Comparison of ENCODE assay signal across 8 cellular contexts in the genomic region with DNA sequence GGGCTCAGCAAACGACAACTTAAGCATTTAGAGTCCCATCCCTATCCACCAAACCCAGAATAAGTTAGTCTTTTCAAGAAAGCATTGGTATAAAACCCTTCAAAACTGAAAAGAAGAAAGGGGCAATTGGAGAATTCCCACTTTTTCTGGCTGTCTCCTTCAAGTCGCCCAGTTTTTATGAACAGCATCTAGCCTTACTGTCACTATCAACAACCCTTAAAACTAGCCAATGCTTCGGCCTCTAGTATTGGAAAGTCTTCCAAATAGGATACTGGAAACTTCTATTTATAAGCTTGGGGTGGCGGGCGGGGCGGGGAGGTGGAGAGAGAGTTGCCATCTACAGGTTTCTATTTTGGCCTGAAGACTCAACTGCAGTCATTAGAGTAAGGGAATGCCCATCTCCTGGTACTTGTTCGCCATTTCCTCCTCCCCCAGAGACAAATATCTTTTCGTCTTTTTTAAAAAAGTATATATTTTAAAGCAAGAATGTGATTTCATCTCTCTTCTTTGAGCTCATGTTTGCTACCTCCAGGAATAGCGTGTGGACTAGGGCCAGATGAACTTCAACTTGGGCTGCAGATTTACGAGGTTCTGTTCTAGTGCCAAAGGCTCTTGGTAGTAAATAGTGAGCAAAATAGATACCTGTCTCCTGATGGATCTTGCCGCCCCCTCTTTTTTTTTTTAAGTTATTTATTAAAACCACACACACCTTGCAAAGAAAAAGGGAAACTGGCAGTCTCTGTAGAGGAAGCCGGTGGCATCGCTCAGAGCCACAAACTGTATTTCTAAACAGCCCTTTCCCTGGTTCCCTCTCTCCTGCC. TPM values are rescaled to one million over a fixed set of nuclear protein-coding genes. Genes with fewer than 3 reads are reported as not detected.
DNase-seq lines count a peak whose midpoint lies in the region; ATAC-seq, FAIRE-seq and TF ChIP-seq lines count a peak whose summit lies in the region.

No MANE protein-coding gene starts in this region.

- H3K27me3 ChIP-seq in A673 (replicated peaks; ENCODE audit: insufficient read depth, low read depth, low read length, poor library complexity) (no peaks in the 10 kb centered on the region), HUES64 (ENCODE audit: insufficient read depth, low read length) (peaks cover 26% of the 10 kb centered on the region), right atrium auricular region (no peaks in the 10 kb centered on the region), small intestine (ENCODE audit: control insufficient read depth in 2 of 2, insufficient read depth in 2 of 2, low read length in 2 of 2) (no peaks in the 10 kb centered on the region)

- peak overlapping the region; percentile 70 for H3K4me3 ChIP-seq in A673 (ENCODE audit: low read depth, low read length, poor library complexity, severe bottlenecking)
- peak overlapping the region; percentile 17; the same call in 1 of the 2 replicates for H3K4me3 ChIP-seq in HUES64 (ENCODE audit: low read length)
- H3K4me3 ChIP-seq in right atrium auricular region: peak overlapping the region; percentile 80 to 84
- peak overlapping the region in 1 of 2 donors; percentile 40 for H3K4me3 ChIP-seq in small intestine (ENCODE audit: low read depth in 1 of 2, low read length in 2 of 2)

- H3K36me3 Mint-ChIP-seq in activated naive CD8-positive, alpha-beta T cell treated with anti-CD3 and anti-CD28 coated beads for 36 hours: peaks cover 5% of the 10 kb centered on the region

- FAIRE-seq in small intestine (lab: Jason Lieb, UNC): no peak

- H3K27ac Mint-ChIP-seq in activated naive CD8-positive, alpha-beta T cell treated with anti-CD3 and anti-CD28 coated beads for 36 hours: peak overlapping the region; percentile 100

- H3K4me1 ChIP-seq in A673 (ENCODE audit: insufficient read depth, low read length, poor library complexity, severe bottlenecking) (peaks cover 24% of the 10 kb centered on the region), HUES64 (ENCODE audit: insufficient read depth, low read length) (peaks cover 18% of the 10 kb centered on the region), right atrium auricular region (peaks cover 0 to 26% of the 10 kb centered on the region in 2 donors), small intestine (ENCODE audit: control insufficient read depth in 2 of 2, insufficient read depth in 1 of 2, low read depth in 1 of 2, low read length in 1 of 2) (no peaks in the 10 kb centered on the region)

- BruUV-seq in A673 (replicated peaks; lab: Mats Ljungman, UMichigan): no TSS peak

- POLR2A ChIA-PET in A673 (lab: Charles Lee; ENCODE audit: low non-redundant PET): interaction anchor here (0.5 to 0.7 kb wide), 2 partner anchors 266 to 1206 kb away, joined by 3 to 7 read pairs; no protein-coding TSS in a partner anchor

- intact Hi-C loops in A673 (cut with micrococcal nuclease; ENCODE audit: unreplicated experiment): loop anchor here (2.0 to 10.0 kb wide), 9 partner anchors 302 to 1298 kb away; a partner anchor contains a TSS

- H3K4me3 Mint-ChIP-seq in activated naive CD8-positive, alpha-beta T cell treated with anti-CD3 and anti-CD28 coated beads for 36 hours: peak overlapping the region; percentile 91

- H3K4me1 Mint-ChIP-seq in activated naive CD8-positive, alpha-beta T cell treated with anti-CD3 and anti-CD28 coated beads for 36 hours: peaks cover 50% of the 10 kb centered on the region

- H3K9me3 Mint-ChIP-seq in activated naive CD8-positive, alpha-beta T cell treated with anti-CD3 and anti-CD28 coated beads for 36 hours: no peaks in the 10 kb centered on the region

- peak overlapping the region; percentile 23 for H3K27ac ChIP-seq in A673 (ENCODE audit: low read depth, low read length, poor library complexity, severe bottlenecking)
- H3K27ac ChIP-seq in HUES64 (ENCODE audit: low read depth, low read length): no peak overlapping the region
- H3K27ac ChIP-seq in right atrium auricular region: peak overlapping the region; percentile 99
- peak overlapping the region in 1 of 2 donors; percentile 74 for H3K27ac ChIP-seq in small intestine (ENCODE audit: low read depth in 1 of 2, low read length in 1 of 2)

- peaks cover 6% of the 10 kb centered on the region for H3K27me3 Mint-ChIP-seq in activated naive CD8-positive, alpha-beta T cell treated with anti-CD3 and anti-CD28 coated beads for 36 hours

- H3K36me3 ChIP-seq in A673 (ENCODE audit: insufficient read depth, low read length, poor library complexity, severe bottlenecking) (no peaks in the 10 kb centered on the region), HUES64 (ENCODE audit: insufficient read depth, low read length) (no peaks in the 10 kb centered on the region), right atrium auricular region (no peaks in the 10 kb centered on the region), small intestine (ENCODE audit: control insufficient read depth in 2 of 2, insufficient read depth in 2 of 2, low read length in 2 of 2) (no peaks in the 10 kb centered on the region)

- CTCF ChIA-PET in A673 (lab: Charles Lee): no interaction called here

- ATAC-seq in esophagus mucosa: no peak

- TF ChIP-seq CTCF in A673 (conservative IDR thresholded peaks at IDR 0.05; ENCODE audit: low read depth, low read length) (no peak), right atrium auricular region (IDR thresholded peaks at IDR 0.05) (peak in 1 of 2 donors; percentile 4)

- DNase-seq in A673 (ENCODE audit: low spot score): no peak
- no peak for DNase-seq in activated naive CD8-positive, alpha-beta T cell treated with anti-CD3 and anti-CD28 coated beads for 36 hours
- no peak for DNase-seq in right atrium auricular region (ENCODE audit: low spot score)
- DNase-seq in small intestine: peak; percentile 49
- DNase-seq in NCI-H82 treated with DMSO at 0.1 percent for 48 hours (lab: John Stamatoyannopoulos, UW; ENCODE audit: unreplicated experiment): no peak
- no peak for DNase-seq in OCI-M2 (lab: John Stamatoyannopoulos, UW; ENCODE audit: unreplicated experiment)

- H3K9ac ChIP-seq in HUES64 (ENCODE audit: low read depth, low read length): no peak overlapping the region

- 68% methylated on average over 10 of the region's 13 CpGs for whole genome bisulfite sequencing in HUES64
- WGBS in small intestine, 3 donors: 12 to 36% (median 20%) methylated on average over 13 of the region's 13 CpGs

- H3K9me3 ChIP-seq in A673 (ENCODE audit: low read depth, low read length, poor library complexity, severe bottlenecking) (no peaks in the 10 kb centered on the region), HUES64 (ENCODE audit: insufficient read depth, low read depth, low read length) (no peaks in the 10 kb centered on the region), right atrium auricular region (no peaks in the 10 kb centered on the region), small intestine (ENCODE audit: control insufficient read depth, low read depth) (no peaks in the 10 kb centered on the region)

RNA-seq across cellular contexts. Expression of a gene that starts 2.7 kb away (rescaled TPM):
- 30.3 and 31.7 TPM in 2 replicates for total RNA-seq in A673 (2021)
- polyA plus RNA-seq in HUES64 (2013, experiment 1 of 2): 2.3 TPM
- polyA plus RNA-seq in HUES64 (2013, experiment 2 of 2): 3.0 TPM
- total RNA-seq in activated naive CD8-positive, alpha-beta T cell treated with anti-CD3 and anti-CD28 coated beads for 36 hours: 1 to 10 TPM; 8.0 to 8.9 TPM
- 10 to 100 TPM; 53.0 to 88.6 TPM for total RNA-seq in right atrium auricular region
- polyA plus RNA-seq in small intestine: 10 to 100 TPM in 1 of 3 donors, 1 to 10 TPM in 2; 3.2 to 15.5 (median 3.6) TPM
- total RNA-seq in esophagus mucosa: 40.1 TPM

RNA-seq across cellular contexts. Expression of a gene that starts 40.2 kb away (rescaled TPM):
- total RNA-seq in A673 (2021) (not detected in 2 replicates), right atrium auricular region (not detected), esophagus mucosa (not detected)
- not detected for polyA plus RNA-seq in HUES64 (2013, experiment 1 of 2)
- not detected for polyA plus RNA-seq in HUES64 (2013, experiment 2 of 2)
- not detected for total RNA-seq in activated naive CD8-positive, alpha-beta T cell treated with anti-CD3 and anti-CD28 coated beads for 36 hours
- polyA plus RNA-seq in small intestine: not detected
